Comparison of ENCODE assay signal across 1 cellular context in genomic region chr15:39361497-39361896, GRCh38.
TF ChIP-seq lines count a peak whose summit lies in the region.

No MANE protein-coding gene starts in this region.

TF ChIP-seq in IMR-90, 13 proteins besides CTCF, POLR2A, EP300 and RAD21 (continued from another document):
- no peak for TF ChIP-seq USF2 (IDR thresholded peaks at IDR 0.05; ENCODE audit: low read depth, low read length)
- TF ChIP-seq NFE2L2 (IDR thresholded peaks at IDR 0.05; ENCODE audit: low read depth, low read length): no peak
- TF ChIP-seq, protein P1, sequence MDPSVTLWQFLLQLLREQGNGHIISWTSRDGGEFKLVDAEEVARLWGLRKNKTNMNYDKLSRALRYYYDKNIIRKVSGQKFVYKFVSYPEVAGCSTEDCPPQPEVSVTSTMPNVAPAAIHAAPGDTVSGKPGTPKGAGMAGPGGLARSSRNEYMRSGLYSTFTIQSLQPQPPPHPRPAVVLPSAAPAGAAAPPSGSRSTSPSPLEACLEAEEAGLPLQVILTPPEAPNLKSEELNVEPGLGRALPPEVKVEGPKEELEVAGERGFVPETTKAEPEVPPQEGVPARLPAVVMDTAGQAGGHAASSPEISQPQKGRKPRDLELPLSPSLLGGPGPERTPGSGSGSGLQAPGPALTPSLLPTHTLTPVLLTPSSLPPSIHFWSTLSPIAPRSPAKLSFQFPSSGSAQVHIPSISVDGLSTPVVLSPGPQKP (IDR thresholded peaks at IDR 0.05; ENCODE audit: borderline replicate concordance, low read depth, low read length): no peak
- no peak for TF ChIP-seq MAZ (IDR thresholded peaks at IDR 0.05; ENCODE audit: borderline replicate concordance, low read depth, low read length)
